Comparison of ENCODE assay signal across 8 cellular contexts in the genomic region with DNA sequence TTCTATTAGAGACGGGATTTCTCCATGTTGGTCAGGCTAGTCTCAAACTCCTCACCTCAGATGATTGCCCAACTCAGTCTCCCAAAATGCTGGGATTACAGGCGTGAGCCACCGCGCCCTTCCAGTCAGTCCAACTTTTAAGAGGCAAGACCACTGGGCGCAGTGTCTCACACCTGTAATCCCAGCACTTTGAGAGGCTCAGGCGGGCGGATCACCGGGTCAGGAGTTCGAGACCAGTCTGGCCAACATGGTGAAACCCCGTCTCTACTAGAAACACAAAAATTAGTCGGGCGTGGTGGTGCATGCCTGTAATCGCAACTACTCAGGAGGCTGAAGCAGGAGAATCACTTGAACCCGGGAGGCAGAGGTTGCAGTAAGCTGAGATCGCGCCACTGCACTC. TPM values are rescaled to one million over a fixed set of nuclear protein-coding genes. Genes with fewer than 3 reads are reported as not detected.
A peak's percentile ranks its signal among the peaks of the same experiment; 100 is the strongest.
DNase-seq lines count a peak whose midpoint lies in the region; ATAC-seq and TF ChIP-seq lines count a peak whose summit lies in the region.
"Not testable (repeated sequence)": the region's sequence is repeated elsewhere in the genome, so short reads cannot be mapped to it uniquely, and the experiment has no call there.

No MANE protein-coding gene starts in this region.

- H3K4me1 ChIP-seq in HUES6 (ENCODE audit: control insufficient read depth, insufficient read depth, low read length) (peaks cover 19% of the 10 kb centered on the region), hepatocyte (ENCODE audit: insufficient read depth) (peaks cover 17% of the 10 kb centered on the region), thoracic aorta (ENCODE audit: control insufficient read depth in 1 of 2, low read depth in 2 of 2) (peaks cover 10 to 21% of the 10 kb centered on the region in 2 donors)

- ATAC-seq in CD4-positive, alpha-beta T cell (ENCODE audit: poor library complexity); T-cell (replicated peaks in 1 of 4); thoracic aorta (ENCODE audit: insufficient number of reproducible peaks, low FRiP score, low read depth): not testable (repeated sequence)

- H3K27ac ChIP-seq in CD4-positive, alpha-beta T cell (ENCODE audit: low read depth, low read length); HUES6 (ENCODE audit: low read depth, low read length); hepatocyte; thoracic aorta: not testable (repeated sequence)
- H3K27ac ChIP-seq in cingulate gyrus (ENCODE audit: low read depth, low read length), result peak overlapping the region; percentile 0

- H3K27ac Mint-ChIP-seq in CD4-positive, alpha-beta T cell, result peak overlapping the region; percentile 66
- peak overlapping the region; percentile 31 to 95 for H3K27ac Mint-ChIP-seq in T-cell
- peak overlapping the region; percentile 83 for H3K27ac Mint-ChIP-seq in activated naive CD4-positive, alpha-beta T cell treated with anti-CD3 and anti-CD28 coated beads, Interleukin-2, amount 10 ng/mL, durations not matched to agents 7 days and 5 days
- H3K27ac Mint-ChIP-seq in nephron progenitor cell, result not testable (repeated sequence)

- H3K9me3 ChIP-seq in CD4-positive, alpha-beta T cell (ENCODE audit: control insufficient read depth, low read length); HUES6 (ENCODE audit: control insufficient read depth, insufficient read depth, low read depth, low read length); hepatocyte (ENCODE audit: low read depth); thoracic aorta: not testable (repeated sequence)

- 78% methylated on average over 13 of the region's 16 CpGs for WGBS in hepatocyte (ENCODE audit: low lambda C conversion rate, missing lambda C conversion rate)

- H4K20me1 ChIP-seq in hepatocyte (ENCODE audit: insufficient read depth, poor library complexity, severe bottlenecking), result peaks cover 21% of the 10 kb centered on the region

- TF ChIP-seq CTCF in CD4-positive, alpha-beta T cell (IDR thresholded peaks at IDR 0.05); hepatocyte (IDR thresholded peaks at IDR 0.05; ENCODE audit: poor library complexity); nephron progenitor cell (IDR thresholded peaks at IDR 0.05); thoracic aorta (IDR thresholded peaks at IDR 0.05): not testable (repeated sequence)

- H3K36me3 Mint-ChIP-seq in CD4-positive, alpha-beta T cell (ENCODE audit: low read depth), result peaks cover 51% of the 10 kb centered on the region
- H3K36me3 Mint-ChIP-seq in T-cell (peaks cover 18% of the 10 kb centered on the region), nephron progenitor cell (ENCODE audit: low read depth) (peaks cover 26% of the 10 kb centered on the region)
- H3K36me3 Mint-ChIP-seq in activated naive CD4-positive, alpha-beta T cell treated with anti-CD3 and anti-CD28 coated beads, Interleukin-2, amount 10 ng/mL, durations not matched to agents 7 days and 5 days, result peaks cover 33% of the 10 kb centered on the region

- not testable (repeated sequence) for H3K9me3 Mint-ChIP-seq in CD4-positive, alpha-beta T cell; T-cell; activated naive CD4-positive, alpha-beta T cell treated with anti-CD3 and anti-CD28 coated beads, Interleukin-2, amount 10 ng/mL, durations not matched to agents 7 days and 5 days; nephron progenitor cell

- peak overlapping the region; percentile 91 for H3K4me3 Mint-ChIP-seq in CD4-positive, alpha-beta T cell
- H3K4me3 Mint-ChIP-seq in T-cell, result peak overlapping the region; percentile 91 to 97 (median 96)
- H3K4me3 Mint-ChIP-seq in activated naive CD4-positive, alpha-beta T cell treated with anti-CD3 and anti-CD28 coated beads, Interleukin-2, amount 10 ng/mL, durations not matched to agents 7 days and 5 days, result peak overlapping the region; percentile 96
- peak overlapping the region; percentile 97 for H3K4me3 Mint-ChIP-seq in nephron progenitor cell

- H2AFZ ChIP-seq in hepatocyte, result not testable (repeated sequence)

- H3K9ac ChIP-seq in HUES6 (ENCODE audit: low read length), result not testable (repeated sequence)

- not testable (repeated sequence) for H3K27me3 Mint-ChIP-seq in CD4-positive, alpha-beta T cell; T-cell; activated naive CD4-positive, alpha-beta T cell treated with anti-CD3 and anti-CD28 coated beads, Interleukin-2, amount 10 ng/mL, durations not matched to agents 7 days and 5 days; nephron progenitor cell (ENCODE audit: low read depth, poor library complexity)

- H3K4me3 ChIP-seq in HUES6 (ENCODE audit: low read depth, low read length) (peak overlapping the region; percentile 85), thoracic aorta (peak overlapping the region; percentile 10)
- not testable (repeated sequence) for H3K4me3 ChIP-seq in hepatocyte

- intact Hi-C loops in CD4-positive, alpha-beta T cell (cut with DNase I, micrococcal nuclease), result loop anchor here (2.0 to 10.0 kb wide), 5 partner anchors 31 to 365 kb away; partner anchors contain the start of genes AKR1A1 (in 1 of the 2), GPBP1L1 (in 1 of the 2), NASP (in 1 of the 2) and TMEM69 (in 1 of the 2)

- CTCF ChIA-PET in CD4-positive, alpha-beta T cell (lab: Charles Lee), result interaction anchor here (1.0 kb wide), 1 partner anchor 11 kb away, joined by 4 read pairs; no protein-coding TSS in a partner anchor
- CTCF ChIA-PET in T-cell (lab: Charles Lee), result interaction anchor here in 1 of 2 donors (1.2 kb wide), 1 partner anchor 216 kb away, joined by 6 read pairs; no protein-coding TSS in a partner anchor
- CTCF ChIA-PET in activated naive CD4-positive, alpha-beta T cell treated with anti-CD3 and anti-CD28 coated beads, Interleukin-2, amount 10 ng/mL, durations not matched to agents 7 days and 5 days (lab: Charles Lee), result interaction anchor here (0.6 to 7.8 kb wide), 3 partner anchors 31 to 116 kb away, joined by 3 to 60 read pairs (median 5); partner anchors contain the start of gene AKR1A1

- peaks cover 38% of the 10 kb centered on the region for H3K4me1 Mint-ChIP-seq in CD4-positive, alpha-beta T cell (ENCODE audit: low read depth)
- peaks cover 26 to 46% (median 43%) of the 10 kb centered on the region in 3 donors for H3K4me1 Mint-ChIP-seq in T-cell
- peaks cover 56% of the 10 kb centered on the region for H3K4me1 Mint-ChIP-seq in activated naive CD4-positive, alpha-beta T cell treated with anti-CD3 and anti-CD28 coated beads, Interleukin-2, amount 10 ng/mL, durations not matched to agents 7 days and 5 days
- H3K4me1 Mint-ChIP-seq in nephron progenitor cell, result peaks cover 46% of the 10 kb centered on the region

- H3K4me2 ChIP-seq in hepatocyte, result peak overlapping the region; percentile 75

- H3K36me3 ChIP-seq in HUES6 (ENCODE audit: control insufficient read depth, insufficient read depth, low read length) (peaks cover 46% of the 10 kb centered on the region), thoracic aorta (peaks cover 20% of the 10 kb centered on the region)
- not testable (repeated sequence) for H3K36me3 ChIP-seq in hepatocyte (replicated peaks; ENCODE audit: insufficient read depth, low read depth)

- peaks cover 43% of the 10 kb centered on the region for H3K79me2 ChIP-seq in hepatocyte

- POLR2A ChIA-PET in CD4-positive, alpha-beta T cell (lab: Charles Lee), result interaction anchor here (0.6 to 2.7 kb wide), 2 partner anchors 31 to 133 kb away, joined by 3 to 10 read pairs; partner anchors contain the start of gene AKR1A1
- POLR2A ChIA-PET in T-cell (lab: Charles Lee), result interaction anchor here (0.7 to 1.2 kb wide), 2 partner anchors 20 to 31 kb away, joined by 3 to 10 read pairs; partner anchors contain the start of genes AKR1A1 (in 1 of the 2), CCDC163 (in 1 of the 2) and MMACHC (in 1 of the 2)

- H3K27me3 ChIP-seq in CD4-positive, alpha-beta T cell (ENCODE audit: control insufficient read depth, insufficient read depth, low read length); HUES6 (ENCODE audit: control insufficient read depth, insufficient read depth, low read length); hepatocyte; thoracic aorta (replicated peaks; ENCODE audit: insufficient read depth): not testable (repeated sequence)

- DNase-seq in CD4-positive, alpha-beta T cell; T-cell; activated naive CD4-positive, alpha-beta T cell treated with anti-CD3 and anti-CD28 coated beads, Interleukin-2, amount 10 ng/mL, durations not matched to agents 7 days and 5 days; hepatocyte (ENCODE audit: low spot score); nephron progenitor cell; thoracic aorta (ENCODE audit: low spot score): not testable (repeated sequence)

- not testable (repeated sequence) for H3K9me2 ChIP-seq in hepatocyte (replicated peaks; ENCODE audit: insufficient read depth)

RNA-seq across cellular contexts. Expression of gene PRDX1, which starts 1.9 kb away (rescaled TPM):
- 10 to 100 TPM; 18.1 to 24.1 TPM for total RNA-seq in CD4-positive, alpha-beta T cell
- total RNA-seq in T-cell (100 to 1,000 TPM in 3 of 5 donors, 10 to 100 TPM in 2; 59.3 to 156 (median 151) TPM), hepatocyte (523 and 532 TPM in 2 replicates), thoracic aorta (100 to 1,000 TPM; 196 to 246 TPM)
- polyA plus RNA-seq in hepatocyte, result 660 and 666 TPM in 2 replicates

RNA-seq across cellular contexts. Expression of gene MMACHC, which starts 19.7 kb away (rescaled TPM):
- under 1 TPM; 0.27 to 0.81 TPM for total RNA-seq in CD4-positive, alpha-beta T cell
- 1 to 10 TPM; 1.9 to 6.4 (median 4.9) TPM for total RNA-seq in T-cell
- total RNA-seq in hepatocyte, result 5.7 and 11.5 TPM in 2 replicates
- 0.86 and 2.2 TPM in 2 replicates for polyA plus RNA-seq in hepatocyte
- 1 to 10 TPM; 1.4 to 1.5 TPM for total RNA-seq in thoracic aorta

RNA-seq across cellular contexts. Expression of gene CCDC163, which starts 19.9 kb away (rescaled TPM):
- total RNA-seq in CD4-positive, alpha-beta T cell, result under 1 TPM; 0.42 to 0.58 TPM
- total RNA-seq in T-cell, result 1 to 10 TPM in 4 of 5 donors, under 1 TPM in 1; 0.83 to 3.0 (median 2.4) TPM
- 0.60 and 1.2 TPM in 2 replicates for total RNA-seq in hepatocyte
- polyA plus RNA-seq in hepatocyte, result 0.62 and 3.3 TPM in 2 replicates
- total RNA-seq in thoracic aorta, result 1 to 10 TPM; 1.3 to 1.9 TPM

RNA-seq across cellular contexts. Expression of gene TESK2, which starts 28.8 kb away (rescaled TPM):
- total RNA-seq in CD4-positive, alpha-beta T cell, result 1 to 10 TPM; 2.8 to 3.4 TPM
- total RNA-seq in T-cell (1 to 10 TPM; 4.3 to 7.9 (median 5.5) TPM), hepatocyte (8.2 and 8.6 TPM in 2 replicates), thoracic aorta (1 to 10 TPM; 3.5 to 7.6 TPM)
- polyA plus RNA-seq in hepatocyte, result 6.2 and 6.4 TPM in 2 replicates

RNA-seq across cellular contexts. Expression of gene AKR1A1, which starts 30.9 kb away (rescaled TPM):
- 10 to 100 TPM; 25.3 to 31.0 TPM for total RNA-seq in CD4-positive, alpha-beta T cell
- 100 to 1,000 TPM in 1 of 5 donors, 10 to 100 TPM in 4; 48.2 to 105 (median 92.9) TPM for total RNA-seq in T-cell
- total RNA-seq in hepatocyte, result 174 and 186 TPM in 2 replicates
- 235 and 271 TPM in 2 replicates for polyA plus RNA-seq in hepatocyte
- 100 to 1,000 TPM in 1 of 2 donors, 10 to 100 TPM in 1; 35.3 to 130 TPM for total RNA-seq in thoracic aorta
